In the genomic region with DNA sequence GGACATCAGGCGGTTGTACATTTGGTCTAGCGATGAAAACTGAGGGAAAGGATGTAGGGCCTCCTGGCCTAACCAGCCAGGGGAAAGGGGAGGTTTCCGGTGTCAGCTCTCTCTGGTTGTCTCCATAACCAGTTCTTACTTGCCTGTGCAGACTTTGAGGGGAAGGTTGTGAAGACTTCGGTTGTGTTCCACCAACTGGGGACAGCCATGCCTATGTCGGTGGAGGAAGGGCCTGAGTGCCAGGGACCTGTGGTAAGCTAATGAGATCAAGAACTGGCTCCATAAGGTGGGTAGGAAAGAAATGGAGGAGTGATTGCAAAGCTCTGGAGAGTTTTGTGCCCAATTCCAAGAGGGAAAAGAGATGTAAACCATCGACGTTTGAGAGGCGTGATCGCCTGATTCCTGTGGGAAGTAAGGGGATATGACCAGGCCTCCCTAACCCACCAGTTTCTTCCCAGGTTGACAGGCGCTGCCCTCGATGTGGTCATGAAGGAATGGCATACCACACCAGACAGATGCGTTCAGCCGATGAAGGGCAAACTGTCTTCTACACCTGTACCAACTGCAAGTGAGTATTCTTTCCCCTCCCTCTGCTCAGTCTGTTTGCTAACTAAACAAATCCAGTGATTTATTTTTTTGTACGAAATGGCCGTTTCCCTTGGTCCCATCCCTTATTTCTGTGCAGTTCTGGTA, we compare ENCODE assay signal across 8 cellular contexts. TPM values are rescaled to one million over a fixed set of nuclear protein-coding genes. Genes with fewer than 3 reads are reported as not detected.
DNase-seq lines count a peak whose midpoint lies in the region; ATAC-seq, FAIRE-seq and TF ChIP-seq lines count a peak whose summit lies in the region.

No MANE protein-coding gene starts in this region.

- no peak overlapping the region for H4K91ac ChIP-seq in H1 (replicated peaks; ENCODE audit: insufficient read length, low read length)

- no peak overlapping the region for H2BK15ac ChIP-seq in H1 (ENCODE audit: low read length)

- peak overlapping the region; percentile 47 for H3K56ac ChIP-seq in H1 (replicated peaks; ENCODE audit: insufficient read length, low read depth, low read length)

- ATAC-seq in HG03196 (IDR thresholded peaks at IDR 0.05; ENCODE audit: unreplicated experiment) (peak; percentile 8), T-cell (replicated peaks in 1 of 4) (peak; percentile 37 to 55 (median 46))

- TF ChIP-seq POLR2A in H1 (IDR thresholded peaks at IDR 0.05; ENCODE audit: control extremely low read depth in 1 of 2, low read depth in 2 of 2, low read length in 2 of 2) = no peak

- H4K8ac ChIP-seq in H1 (ENCODE audit: extremely low read depth, insufficient read depth, low read length) = peak overlapping the region; percentile 96; the same call in 1 of the 2 replicates

- H3K18ac ChIP-seq in H1 (ENCODE audit: extremely low read depth, low read length) = peak overlapping the region; percentile 81; the same call in 1 of the 2 replicates

- TF ChIP-seq EP300 in H1 (IDR thresholded peaks at IDR 0.05; ENCODE audit: borderline replicate concordance in 1 of 2, low read depth in 2 of 2, low read length in 2 of 2) = no peak

- CTCF ChIA-PET in T-cell (lab: Charles Lee) (interaction anchor here in 1 of 2 donors (0.7 to 0.8 kb wide), 2 partner anchors 214 to 1223 kb away, joined by 3 to 6 read pairs; no protein-coding TSS in a partner anchor), H1 (lab: Charles Lee; ENCODE audit: partially characterized antibody) (interaction anchor here (1.1 to 1.5 kb wide), 3 partner anchors 14 to 214 kb away, joined by 3 to 4 read pairs (median 3); no protein-coding TSS in a partner anchor)

- no peak overlapping the region for H4K5ac ChIP-seq in H1 (ENCODE audit: insufficient read length, low read depth, low read length)

- in situ Hi-C loops in GM13976 (cut with MboI; ENCODE audit: low sequenced_read_pairs, unreplicated experiment) = no loop called here

- H3K9me3 Mint-ChIP-seq in T-cell = no peaks in the 10 kb centered on the region

- H3K27ac ChIP-seq in ACC112 (ENCODE audit: low read depth, low read length) (peak overlapping the region; percentile 12), H1 (ENCODE audit: low read depth, low read length) (0 out of 2 replicates have a peak overlapping the region, but pooled peaks have one; percentile 29)

- peak; percentile 45 for DNase-seq in GM13976 (ENCODE audit: low spot score)
- peak in 20 of 34 experiments; percentile 20 to 56 (median 36) for DNase-seq in T-cell
- no peak for DNase-seq in H1 (ENCODE audit: low read depth in 1 of 2, low spot score in 2 of 2)
- DNase-seq in midbrain (lab: John Stamatoyannopoulos, UW) = peak; percentile 39
- DNase-seq in ureter (ENCODE audit: low spot score) = peak; percentile 62
- no peak for DNase-seq in NCI-H446 treated with DMSO at 0.1 percent for 48 hours (lab: John Stamatoyannopoulos, UW)

- no peak overlapping the region for H2BK120ac ChIP-seq in H1 (replicated peaks; ENCODE audit: low read depth, low read length)

- no peak for TF ChIP-seq RAD21 in H1 (IDR thresholded peaks at IDR 0.05 in 1 of 2, conservative IDR thresholded peaks at IDR 0.05 in 1 of 2; ENCODE audit: low read depth in 2 of 2, low read length in 2 of 2)

- H3K36me3 Mint-ChIP-seq in T-cell = peaks cover 38% of the 10 kb centered on the region

- H3K79me2 ChIP-seq in ACC112 (ENCODE audit: control insufficient read depth, insufficient read depth, low read length, unreplicated experiment) (peaks cover 26% of the 10 kb centered on the region), H1 (ENCODE audit: control insufficient read depth in 1 of 2, insufficient read depth in 2 of 2, low read length in 2 of 2) (peaks cover 0 to 16% of the 10 kb centered on the region in 2 experiments; a peak in 2 of 4 replicates)

- H2BK20ac ChIP-seq in H1 (ENCODE audit: low read length) = no peak overlapping the region

- no peak for FAIRE-seq in H1 (lab: Jason Lieb, UNC)

- H3K4me3 ChIP-seq in ACC112 (ENCODE audit: low read depth, low read length) = peak overlapping the region; percentile 79
- H3K4me3 ChIP-seq in H1 (ENCODE audit: extremely low read depth in 1 of 4, insufficient read depth in 2 of 4, low read depth in 3 of 4, low read length in 4 of 4) = peak overlapping the region; percentile 90 to 100 (median 99)

- TF ChIP-seq CTCF in GM13976 (IDR thresholded peaks at IDR 0.05; ENCODE audit: borderline replicate concordance, control extremely low read depth, extremely low read depth, insufficient read depth, missing control alignments) = no peak
- TF ChIP-seq CTCF in H1 (IDR thresholded peaks at IDR 0.05; ENCODE audit: control extremely low read depth in 1 of 3, insufficient read depth in 1 of 3, low read depth in 1 of 3, low read length in 3 of 3) = no peak

- H3K27me3 ChIP-seq in ACC112 (ENCODE audit: insufficient read depth, low read length) (no peaks in the 10 kb centered on the region), H1 (replicated peaks in 1 of 4; ENCODE audit: control insufficient read depth in 3 of 4, extremely low read depth in 1 of 4, insufficient read depth in 3 of 4, low read length in 3 of 4) (no peaks in the 10 kb centered on the region)

- no peaks in the 10 kb centered on the region for H3K9me3 ChIP-seq in H1 (ENCODE audit: insufficient read depth in 2 of 2, low read depth in 1 of 2, low read length in 1 of 2)

- H3K27me3 Mint-ChIP-seq in T-cell = no peaks in the 10 kb centered on the region

- peak overlapping the region; percentile 94 to 99 (median 99) for H3K4me3 Mint-ChIP-seq in T-cell

- H3K14ac ChIP-seq in H1 (ENCODE audit: insufficient read length) = peak overlapping the region; percentile 5

- H3K23ac ChIP-seq in H1 (ENCODE audit: insufficient read length) = no peak overlapping the region

- H3K79me1 ChIP-seq in H1 (ENCODE audit: low read depth, low read length) = no peaks in the 10 kb centered on the region

- H3K4me1 ChIP-seq in ACC112 (ENCODE audit: control insufficient read depth, insufficient read depth, low read length, unreplicated experiment) = peaks cover 22% of the 10 kb centered on the region
- H3K4me1 ChIP-seq in H1 (replicated peaks in 1 of 4; ENCODE audit: control insufficient read depth in 3 of 4, insufficient read depth in 4 of 4, low read length in 3 of 4) = peaks cover 0 to 9% (median 7%) of the 10 kb centered on the region in 4 experiments; a peak in 5 of 7 replicates

- peak overlapping the region; percentile 98 to 99 for H3K27ac Mint-ChIP-seq in T-cell

- H3K9ac ChIP-seq in H1 (replicated peaks in 1 of 4; ENCODE audit: extremely low read depth in 1 of 4, low read depth in 3 of 4, low read length in 3 of 4) = peak overlapping the region; percentile 60 to 82 (median 67)

- no peaks in the 10 kb centered on the region for H4K20me1 ChIP-seq in H1 (replicated peaks in 1 of 2; ENCODE audit: control insufficient read depth in 1 of 2, insufficient read depth in 2 of 2, low read length in 2 of 2)

- 0 out of 2 replicates have a peak overlapping the region, but pooled peaks have one; percentile 67 for H2BK5ac ChIP-seq in H1 (ENCODE audit: low read depth, low read length)

- H3K36me3 ChIP-seq in ACC112 (ENCODE audit: insufficient read depth, low read length) (no peaks in the 10 kb centered on the region), H1 (ENCODE audit: control insufficient read depth in 2 of 4, insufficient read depth in 4 of 4, low read length in 3 of 4) (peaks cover 0 to 4% (median under 1%) of the 10 kb centered on the region in 4 experiments; a peak in 4 of 8 replicates)

- H3K4me1 Mint-ChIP-seq in T-cell = peaks cover 45 to 56% (median 53%) of the 10 kb centered on the region in 3 donors

- POLR2A ChIA-PET in T-cell (lab: Charles Lee) (no interaction called here), H1 (lab: Charles Lee; ENCODE audit: partially characterized antibody) (interaction anchor here (0.7 to 2.9 kb wide), 11 partner anchors 9 to 396 kb away, joined by 3 to 21 read pairs (median 3); a partner anchor contains a TSS)

- no peak overlapping the region for H2AK5ac ChIP-seq in H1 (ENCODE audit: low read depth, low read length)

- 60% methylated on average over 15 of the region's 15 CpGs; no CpG with 5 or more reads in 1 of the 2 experiments for WGBS in H1 (ENCODE audit: extremely low coverage in 1 of 2, insufficient coverage in 1 of 2, insufficient read length in 1 of 2, insufficient replicate concordance in 2 of 2, low coverage in 1 of 2, low lambda C conversion rate in 2 of 2, missing lambda C conversion rate in 1 of 2), 2 experiments

- H3K23me2 ChIP-seq in H1 (ENCODE audit: low read depth, low read length) = peaks cover 15% of the 10 kb centered on the region

- H2BK12ac ChIP-seq in H1 (ENCODE audit: low read depth, low read length) = peak overlapping the region; percentile 55; the same call in 1 of the 2 replicates

- H3K4ac ChIP-seq in H1 (replicated peaks; ENCODE audit: insufficient read length, low read depth, low read length) = no peak overlapping the region

- H2AFZ ChIP-seq in ACC112 (ENCODE audit: low read length, unreplicated experiment) = peak overlapping the region; percentile 11
- H2AFZ ChIP-seq in H1 (ENCODE audit: low read length) = peak overlapping the region; percentile 73

- H3K4me2 ChIP-seq in H1 (ENCODE audit: insufficient read depth in 1 of 2, low read depth in 2 of 2, low read length in 2 of 2) = peak overlapping the region; percentile 84 to 93

RNA-seq across cellular contexts. Expression of a gene that starts 0.8 kb away (rescaled TPM):
- total RNA-seq in T-cell = 10 to 100 TPM; 28.7 to 43.5 (median 36.5) TPM
- 31.5 and 35.7 TPM in 2 replicates for total RNA-seq in H1 (2021; fragmentation: NEBNext Ultra II Directional; extraction: Animal tissue kit (Norgen Biotek cat#: 25700))
- 79.0 and 82.2 TPM in 2 replicates for polyA plus RNA-seq in H1 (2011; rRNA removed)
- polyA plus RNA-seq in H1 (2011; cell fraction: cytosol; rRNA removed) = 54.6 TPM
- 44.8 TPM for polyA plus RNA-seq in H1 (2011; cell fraction: nucleus; rRNA removed)
- 33.6 to 54.9 TPM (median 49.3 TPM) in 4 replicates for polyA plus RNA-seq in H1 (2012, experiment 1 of 2)
- 71.1 TPM for polyA plus RNA-seq in H1 (2012, experiment 2 of 2)
- polyA plus RNA-seq in H1 (2013, experiment 1 of 2) = 53.3 TPM
- polyA plus RNA-seq in H1 (2013, experiment 2 of 2) = 57.4 TPM
- 12.6 and 18.4 TPM in 2 replicates for polyA minus RNA-seq in H1 (2011; rRNA and poly(A)+ RNA removed)
- 7.1 TPM for polyA minus RNA-seq in H1 (2011; cell fraction: cytosol; rRNA and poly(A)+ RNA removed)
- polyA minus RNA-seq in H1 (2011; cell fraction: nucleus; rRNA and poly(A)+ RNA removed) = 13.1 TPM
- 33.2 TPM for total RNA-seq in ureter

RNA-seq across cellular contexts. Expression of a gene that starts 5.1 kb away (rescaled TPM):
- 10 to 100 TPM; 47.2 to 61.4 (median 55.6) TPM for total RNA-seq in T-cell
- total RNA-seq in H1 (2021; fragmentation: NEBNext Ultra II Directional; extraction: Animal tissue kit (Norgen Biotek cat#: 25700)) = 26.1 and 26.3 TPM in 2 replicates
- 28.0 and 32.8 TPM in 2 replicates for polyA plus RNA-seq in H1 (2011; rRNA removed)
- polyA plus RNA-seq in H1 (2011; cell fraction: cytosol; rRNA removed) = 23.2 TPM
- polyA plus RNA-seq in H1 (2011; cell fraction: nucleus; rRNA removed) = 14.0 TPM
- polyA plus RNA-seq in H1 (2012, experiment 1 of 2) = 24.7 to 28.8 TPM (median 26.1 TPM) in 4 replicates
- polyA plus RNA-seq in H1 (2012, experiment 2 of 2) = 37.7 TPM
- polyA plus RNA-seq in H1 (2013, experiment 1 of 2) = 29.4 TPM
- 29.7 TPM for polyA plus RNA-seq in H1 (2013, experiment 2 of 2)
- 18.2 and 18.6 TPM in 2 replicates for polyA minus RNA-seq in H1 (2011; rRNA and poly(A)+ RNA removed)
- 10.5 TPM for polyA minus RNA-seq in H1 (2011; cell fraction: cytosol; rRNA and poly(A)+ RNA removed)
- 9.8 TPM for polyA minus RNA-seq in H1 (2011; cell fraction: nucleus; rRNA and poly(A)+ RNA removed)
- total RNA-seq in ureter = 76.0 TPM

RNA-seq across cellular contexts. Expression of a gene that starts 13.7 kb away (rescaled TPM):
- total RNA-seq in T-cell = not detected
- total RNA-seq in H1 (2021; fragmentation: NEBNext Ultra II Directional; extraction: Animal tissue kit (Norgen Biotek cat#: 25700)) = 1.4 and 1.7 TPM in 2 replicates
- polyA plus RNA-seq in H1 (2011; rRNA removed) = 2.3 TPM in 2 replicates
- 1.6 TPM for polyA plus RNA-seq in H1 (2011; cell fraction: cytosol; rRNA removed)
- polyA plus RNA-seq in H1 (2011; cell fraction: nucleus; rRNA removed) = 1.5 TPM
- 1.2 to 1.6 TPM (median 1.5 TPM) in 4 replicates for polyA plus RNA-seq in H1 (2012, experiment 1 of 2)
- polyA plus RNA-seq in H1 (2012, experiment 2 of 2) = 1.4 TPM
- 0.83 TPM for polyA plus RNA-seq in H1 (2013, experiment 1 of 2)
- polyA plus RNA-seq in H1 (2013, experiment 2 of 2) = 1.2 TPM
- 0.39 and 0.54 TPM in 2 replicates for polyA minus RNA-seq in H1 (2011; rRNA and poly(A)+ RNA removed)
- polyA minus RNA-seq in H1 (2011; cell fraction: cytosol; rRNA and poly(A)+ RNA removed) = 0.51 TPM
- 0.40 TPM for polyA minus RNA-seq in H1 (2011; cell fraction: nucleus; rRNA and poly(A)+ RNA removed)
- total RNA-seq in ureter = 0.65 TPM

RNA-seq across cellular contexts. Expression of a gene that starts 51.0 kb away (rescaled TPM):
- total RNA-seq in T-cell (under 1 TPM in 1 of 5 donors, not detected in 4; 0.44 TPM), ureter (0.78 TPM)
- not detected in 2 replicates for total RNA-seq in H1 (2021; fragmentation: NEBNext Ultra II Directional; extraction: Animal tissue kit (Norgen Biotek cat#: 25700))
- 0.08 TPM in 1 of 2 replicates, not detected in the other for polyA plus RNA-seq in H1 (2011; rRNA removed)
- polyA plus RNA-seq in H1 (2011; cell fraction: cytosol; rRNA removed) = 0.06 TPM
- not detected for polyA plus RNA-seq in H1 (2011; cell fraction: nucleus; rRNA removed)
- 0.19 to 0.31 TPM in 2 of 4 replicates, not detected in the others for polyA plus RNA-seq in H1 (2012, experiment 1 of 2)
- not detected for polyA plus RNA-seq in H1 (2012, experiment 2 of 2)
- polyA plus RNA-seq in H1 (2013, experiment 1 of 2) = not detected
- polyA plus RNA-seq in H1 (2013, experiment 2 of 2) = 0.06 TPM
- not detected in 2 replicates for polyA minus RNA-seq in H1 (2011; rRNA and poly(A)+ RNA removed)
- not detected for polyA minus RNA-seq in H1 (2011; cell fraction: cytosol; rRNA and poly(A)+ RNA removed)
- not detected for polyA minus RNA-seq in H1 (2011; cell fraction: nucleus; rRNA and poly(A)+ RNA removed)

Comparison
In these comparisons a context has a peak if more than half of its experiments do, and no peak if none do; other contexts are left out.
1. DNase-seq: peak in GM13976 (single experiment), T-cell (20 of 34), midbrain (single experiment) and ureter (single experiment); none in H1 (0 of 2) and NCI-H446 treated with DMSO at 0.1 percent for 48 hours (single experiment).